Comparison of ENCODE assay signal across 26 cellular contexts in genomic region chr6:119454694-119455093, GRCh38.
DNase-seq lines count a peak whose midpoint lies in the region; ATAC-seq and TF ChIP-seq lines count a peak whose summit lies in the region.
"Had no signal": no experiment of that assay in that cellular context is flagged by ENCODE, and none has a peak within 500 bp of the region (broad histone marks: within the 10 kb centered on the region; RNA-seq: fewer than 3 reads in every experiment).

No MANE protein-coding gene starts in this region.

- no peak overlapping the region for H2AFZ ChIP-seq in hepatocyte

- TF ChIP-seq CTCF in cardiac fibroblast (IDR thresholded peaks at IDR 0.05; ENCODE audit: low read depth, low read length) (no peak), hepatocyte (IDR thresholded peaks at IDR 0.05; ENCODE audit: poor library complexity) (no peak)

- no peaks in the 10 kb centered on the region for H3K9me2 ChIP-seq in hepatocyte (replicated peaks; ENCODE audit: insufficient read depth)

- peak; percentile 15 for DNase-seq in AG20443 (ENCODE audit: low spot score)
- DNase-seq in HT1080 (ENCODE audit: low read depth) = peak; percentile 24
- peak; percentile 9 to 50 for DNase-seq in cardiac fibroblast (ENCODE audit: low read depth in 2 of 2)
- DNase-seq in sciatic nerve (ENCODE audit: low spot score) = no peak
- DNase-seq in hepatocyte (ENCODE audit: low spot score) = no peak
- no peak for DNase-seq in epidermal melanocyte (ENCODE audit: insufficient read length, low spot score)
- DNase-seq: activated B cell treated with CpG ODN at 0.5 μM for 24 hours; activated CD4-positive, alpha-beta T cell treated with anti-CD3 and anti-CD28 coated beads, Interleukin-2, amount 50 U/mL, for 1 hour; activated naive CD4-positive, alpha-beta T cell treated with Interleukin-2 at 50 U/mL for 16 hours; amniotic stem cell; Calu3; colonic mucosa; DMS79 treated with DMSO at 0.1 percent for 48 hours; hypothalamus; immature natural killer cell; IMR-90; NCI-H1092; NCI-H187; NCI-H526; stimulated activated naive CD4-positive, alpha-beta T cell treated with Interleukin-2 at 50 U/mL for 16 hours had no signal

- 94% methylated on average over 2 of the region's 2 CpGs for WGBS in hepatocyte (ENCODE audit: low lambda C conversion rate, missing lambda C conversion rate)

- ATAC-seq in sciatic nerve = peak; percentile 49
- no peak for ATAC-seq in GM19395 (IDR thresholded peaks at IDR 0.05; ENCODE audit: unreplicated experiment)
- no peak for ATAC-seq in GM21717 (IDR thresholded peaks at IDR 0.05; ENCODE audit: unreplicated experiment)

- intact Hi-C loops in sciatic nerve (cut with DNase I) = no loop called here

- H3K4me1 ChIP-seq in hepatocyte (ENCODE audit: insufficient read depth) = no peaks in the 10 kb centered on the region
- H3K4me1 ChIP-seq: breast epithelium had no signal

- H3K27ac ChIP-seq in hepatocyte = no peak overlapping the region
- H3K27ac ChIP-seq: breast epithelium, C4-2B, colonic mucosa, esophagus muscularis mucosa, neutrophil had no signal

- H4K20me1 ChIP-seq in hepatocyte (ENCODE audit: insufficient read depth, poor library complexity, severe bottlenecking) = no peaks in the 10 kb centered on the region

- H3K36me3 ChIP-seq in hepatocyte (replicated peaks; ENCODE audit: insufficient read depth, low read depth) = no peaks in the 10 kb centered on the region
- H3K36me3 ChIP-seq: breast epithelium, colonic mucosa, esophagus muscularis mucosa, neutrophil had no signal

- H3K79me2 ChIP-seq in hepatocyte = no peaks in the 10 kb centered on the region

- H3K4me3 ChIP-seq in cardiac fibroblast (replicated peaks in 1 of 2; ENCODE audit: low read depth in 2 of 2, low read length in 2 of 2) (no peak overlapping the region), hepatocyte (no peak overlapping the region)
- H3K4me3 ChIP-seq: breast epithelium, colonic mucosa, esophagus muscularis mucosa had no signal

- H3K27me3 ChIP-seq in hepatocyte = no peaks in the 10 kb centered on the region
- H3K27me3 ChIP-seq: breast epithelium, colonic mucosa, esophagus muscularis mucosa, neutrophil had no signal

- no peak overlapping the region for H3K4me2 ChIP-seq in hepatocyte

- no peaks in the 10 kb centered on the region for H3K9me3 ChIP-seq in hepatocyte (ENCODE audit: low read depth)
- H3K9me3 ChIP-seq: breast epithelium, colonic mucosa, esophagus muscularis mucosa, neutrophil had no signal

Comparison
In these comparisons a context has a peak if more than half of its experiments do, and no peak if none do; other contexts are left out.
1. DNase-seq: peak in AG20443 (single experiment), HT1080 (single experiment) and cardiac fibroblast (2 of 2); none in sciatic nerve (single experiment), hepatocyte (single experiment) and epidermal melanocyte (single experiment).